ENCODE assay signal across 8 cellular contexts in the genomic region with DNA sequence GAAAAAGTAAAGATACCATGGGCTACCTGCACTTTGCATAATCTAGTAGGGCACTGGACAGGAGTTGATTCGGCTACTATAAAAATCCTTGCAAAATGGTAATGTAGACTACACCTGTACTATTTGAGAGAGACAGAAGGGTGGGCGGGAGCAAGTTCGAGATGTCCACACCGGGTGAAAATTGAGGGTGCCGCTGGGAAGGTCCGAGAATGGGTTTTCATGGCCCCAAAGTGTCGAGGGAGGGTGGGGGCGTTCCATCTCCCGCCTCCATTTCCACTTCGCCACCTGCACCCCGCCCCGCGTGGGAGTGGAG. TPM values are rescaled to one million over a fixed set of nuclear protein-coding genes. Genes with fewer than 3 reads are reported as not detected.
DNase-seq lines count a peak whose midpoint lies in the region; ATAC-seq, FAIRE-seq and TF ChIP-seq lines count a peak whose summit lies in the region.

No MANE protein-coding gene starts in this region.

- intact Hi-C loops in lower lobe of right lung (cut with DNase I) = no loop called here
- intact Hi-C loops in vagina (cut with DNase I) = no loop called here

- peaks cover 7% of the 10 kb centered on the region for H3K36me3 Mint-ChIP-seq in astrocyte (ENCODE audit: low read depth, unreplicated experiment)

- H3K4me1 Mint-ChIP-seq in astrocyte (ENCODE audit: low read depth, unreplicated experiment) = peaks cover 8% of the 10 kb centered on the region

- peaks cover 4% of the 10 kb centered on the region for H3K9me3 Mint-ChIP-seq in astrocyte (ENCODE audit: unreplicated experiment)

- DNase-seq in G401 (ENCODE audit: low spot score) = peak; percentile 22
- no peak for DNase-seq in astrocyte (ENCODE audit: low read depth)
- no peak for DNase-seq in lower lobe of right lung
- no peak for DNase-seq in vagina (ENCODE audit: extremely low spot score in 2 of 2)
- no peak for DNase-seq in NCI-H146 treated with DMSO at 0.1 percent for 48 hours (lab: John Stamatoyannopoulos, UW; ENCODE audit: unreplicated experiment)
- DNase-seq in NCI-H187 treated with DMSO at 0.1 percent for 48 hours (lab: John Stamatoyannopoulos, UW) = no peak

- H3K4me3 ChIP-seq in astrocyte (ENCODE audit: insufficient read depth, low read depth, low read length) (peak overlapping the region; percentile 94), lower lobe of right lung (peak overlapping the region; percentile 98), vagina (peak overlapping the region; percentile 92 to 97)

- no peak for TF ChIP-seq POLR2A in vagina (IDR thresholded peaks at IDR 0.05)

- H3K36me3 ChIP-seq in astrocyte (ENCODE audit: insufficient read depth, low read length) (peaks cover 3% of the 10 kb centered on the region), lower lobe of right lung (peaks cover 9% of the 10 kb centered on the region), vagina (no peaks in the 10 kb centered on the region)

- peak overlapping the region; percentile 99 for H3K9ac ChIP-seq in astrocyte (ENCODE audit: low read length)

- H3K27ac Mint-ChIP-seq in astrocyte (ENCODE audit: unreplicated experiment) = peak overlapping the region; percentile 76

- H3K4me1 ChIP-seq in astrocyte (ENCODE audit: insufficient read depth, low read length) = peaks cover 10% of the 10 kb centered on the region
- peaks cover 5% of the 10 kb centered on the region for H3K4me1 ChIP-seq in lower lobe of right lung
- H3K4me1 ChIP-seq in vagina = peaks cover 26% of the 10 kb centered on the region

- FAIRE-seq in astrocyte (lab: Jason Lieb, UNC) = no peak

- H3K4me3 Mint-ChIP-seq in astrocyte (ENCODE audit: unreplicated experiment) = peak overlapping the region; percentile 97

- H3K9me3 ChIP-seq in astrocyte (ENCODE audit: insufficient read depth, low read depth, low read length) (no peaks in the 10 kb centered on the region), lower lobe of right lung (no peaks in the 10 kb centered on the region), vagina (no peaks in the 10 kb centered on the region)

- peak overlapping the region; percentile 95 for H3K27ac ChIP-seq in astrocyte (ENCODE audit: low read depth, low read length)
- H3K27ac ChIP-seq in lower lobe of right lung = peak overlapping the region; percentile 90
- peak overlapping the region; percentile 98 for H3K27ac ChIP-seq in vagina

- peaks cover 28% of the 10 kb centered on the region for H4K20me1 ChIP-seq in astrocyte (ENCODE audit: insufficient read depth, low read length)

- H3K4me2 ChIP-seq in astrocyte (ENCODE audit: low read length) = peak overlapping the region; percentile 98

- H3K79me2 ChIP-seq in astrocyte (ENCODE audit: insufficient read depth, low read length) = peaks cover 50% of the 10 kb centered on the region

- H3K27me3 ChIP-seq in astrocyte (ENCODE audit: insufficient read depth, low read length) = no peaks in the 10 kb centered on the region
- no peaks in the 10 kb centered on the region for H3K27me3 ChIP-seq in lower lobe of right lung (ENCODE audit: low read depth)
- H3K27me3 ChIP-seq in vagina = no peaks in the 10 kb centered on the region

- TF ChIP-seq CTCF in astrocyte (IDR thresholded peaks at IDR 0.05; ENCODE audit: insufficient read depth, low read depth, low read length) (no peak), lower lobe of right lung (IDR thresholded peaks at IDR 0.05) (no peak), vagina (IDR thresholded peaks at IDR 0.05) (no peak)

- H2AFZ ChIP-seq in astrocyte (ENCODE audit: low read depth, low read length) = peak overlapping the region; percentile 94

- no peaks in the 10 kb centered on the region for H3K27me3 Mint-ChIP-seq in astrocyte (ENCODE audit: low read depth, unreplicated experiment)

- in situ Hi-C loops in G401 (cut with HindIII; ENCODE audit: low sequenced_read_pairs) = no loop called here

- ATAC-seq in HG03342 (IDR thresholded peaks at IDR 0.05; ENCODE audit: unreplicated experiment) = peak; percentile 11
- ATAC-seq in lower lobe of right lung = no peak
- ATAC-seq in HG02885 (IDR thresholded peaks at IDR 0.05; ENCODE audit: poor library complexity, unreplicated experiment) = no peak

RNA-seq across cellular contexts. Expression of gene SNX6, which starts 0.6 kb away (rescaled TPM):
- total RNA-seq in G401 (2014; rRNA removed; shearing (Covaris generic)) = 81.6 and 113 TPM in 2 replicates
- total RNA-seq in astrocyte (108 and 111 TPM in 2 replicates), lower lobe of right lung (70.7 TPM), vagina (46.4 TPM)
